In genomic region chr13:76856141-76856571, GRCh38 we compare ENCODE assay signal across 12 cellular contexts. TPM values are rescaled to one million over a fixed set of nuclear protein-coding genes. Genes with fewer than 3 reads are reported as not detected.
DNase-seq lines count a peak whose midpoint lies in the region; TF ChIP-seq lines count a peak whose summit lies in the region.
"Had no signal": no experiment of that assay in that cellular context is flagged by ENCODE, and none has a peak within 500 bp of the region (broad histone marks: within the 10 kb centered on the region; RNA-seq: fewer than 3 reads in every experiment).

No MANE protein-coding gene starts in this region.

- no peaks in the 10 kb centered on the region for H3K27me3 Mint-ChIP-seq in type B pancreatic cell
- H3K27me3 Mint-ChIP-seq: memory B cell had no signal

- H3K4me3 Mint-ChIP-seq in type B pancreatic cell, result no peak overlapping the region
- H3K4me3 Mint-ChIP-seq: memory B cell, T-helper 17 cell had no signal

- H3K9me3 Mint-ChIP-seq in type B pancreatic cell, result peaks cover 12% of the 10 kb centered on the region

- TF ChIP-seq CTCF in AG09319 (IDR thresholded peaks at IDR 0.05; ENCODE audit: low read depth, low read length) (no peak), type B pancreatic cell (conservative IDR thresholded peaks at IDR 0.05) (no peak), GM10266 (IDR thresholded peaks at IDR 0.05; ENCODE audit: control insufficient read depth, insufficient read depth, low read depth, missing control alignments) (no peak)

- H3K36me3 Mint-ChIP-seq in type B pancreatic cell, result no peaks in the 10 kb centered on the region

- no peak overlapping the region for H3K27ac Mint-ChIP-seq in type B pancreatic cell
- H3K27ac Mint-ChIP-seq: memory B cell, T-helper 17 cell had no signal

- H3K4me1 Mint-ChIP-seq in type B pancreatic cell (ENCODE audit: unreplicated experiment), result peaks cover 11% of the 10 kb centered on the region

- DNase-seq in AG09319 (ENCODE audit: extremely low read depth, low read depth) (peak; percentile 28), HK-2 (ENCODE audit: unreplicated experiment) (peak; percentile 14), astrocyte of the hippocampus (ENCODE audit: low read depth, low spot score) (peak; percentile 69), kidney tubule cell (ENCODE audit: low spot score) (peak; percentile 97), NK-92 (lab: John Stamatoyannopoulos, UW; ENCODE audit: unreplicated experiment) (no peak), SKM-1 (lab: John Stamatoyannopoulos, UW; ENCODE audit: unreplicated experiment) (no peak), type B pancreatic cell (ENCODE audit: extremely low spot score, unreplicated experiment) (no peak), GM10266 (ENCODE audit: extremely low spot score) (no peak)
- DNase-seq: NCI-H69, retina, T-helper 17 cell had no signal

RNA-seq across cellular contexts. Expression of gene KCTD12, which starts 30.0 kb away (rescaled TPM):
- 59.3 and 154 TPM in 2 replicates for total RNA-seq in type B pancreatic cell (ENCODE audit: low replicate concordance)

Comparison
In these comparisons a context has a peak if more than half of its experiments do, and no peak if none do; other contexts are left out.
1. DNase-seq: peak in AG09319 (single experiment), HK-2 (single experiment), astrocyte of the hippocampus (single experiment) and kidney tubule cell (single experiment); none in NK-92 (single experiment), SKM-1 (single experiment), type B pancreatic cell (single experiment) and GM10266 (single experiment).